Comparison of ENCODE assay signal across 1 cellular context in the genomic region with DNA sequence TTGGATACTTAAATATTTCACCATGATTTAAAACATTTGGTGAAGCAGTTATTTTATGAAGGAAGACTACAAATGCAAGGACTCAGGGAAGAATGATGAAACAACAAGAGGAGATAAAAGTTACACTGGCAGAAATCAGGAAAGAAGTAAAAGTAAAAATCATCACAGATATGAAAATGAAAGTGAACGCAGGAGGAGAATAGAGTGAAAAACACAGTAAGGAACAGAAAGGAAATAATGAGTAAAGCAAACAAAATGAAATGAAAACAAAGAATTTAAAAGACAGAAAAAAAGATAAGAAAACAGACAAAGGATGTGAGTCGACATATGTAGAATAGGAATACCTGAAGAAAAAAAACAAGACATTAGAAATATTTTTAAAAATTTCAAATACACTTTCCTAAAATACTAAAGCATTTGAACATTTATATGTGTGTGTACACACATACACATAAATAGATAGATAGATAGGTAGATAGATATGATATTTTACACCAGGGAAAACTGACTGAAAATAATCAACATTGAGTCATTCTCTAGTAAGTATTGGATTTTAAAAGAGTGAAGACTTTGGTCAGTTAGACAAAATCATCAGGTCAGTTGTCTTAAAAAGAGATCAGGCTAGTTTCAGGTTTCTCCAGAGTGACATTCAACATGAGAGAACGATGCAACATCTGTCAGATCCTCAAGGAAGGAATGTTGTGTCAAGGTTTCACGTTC.
TF ChIP-seq lines count a peak whose summit lies in the region.

No MANE protein-coding gene starts in this region.

TF ChIP-seq in K562, 482 proteins besides CTCF, POLR2A, EP300 and RAD21:
- TF ChIP-seq BDP1 (IDR thresholded peaks at IDR 0.05; ENCODE audit: insufficient read depth, insufficient read length), result no peak
- TF ChIP-seq, protein P1, sequence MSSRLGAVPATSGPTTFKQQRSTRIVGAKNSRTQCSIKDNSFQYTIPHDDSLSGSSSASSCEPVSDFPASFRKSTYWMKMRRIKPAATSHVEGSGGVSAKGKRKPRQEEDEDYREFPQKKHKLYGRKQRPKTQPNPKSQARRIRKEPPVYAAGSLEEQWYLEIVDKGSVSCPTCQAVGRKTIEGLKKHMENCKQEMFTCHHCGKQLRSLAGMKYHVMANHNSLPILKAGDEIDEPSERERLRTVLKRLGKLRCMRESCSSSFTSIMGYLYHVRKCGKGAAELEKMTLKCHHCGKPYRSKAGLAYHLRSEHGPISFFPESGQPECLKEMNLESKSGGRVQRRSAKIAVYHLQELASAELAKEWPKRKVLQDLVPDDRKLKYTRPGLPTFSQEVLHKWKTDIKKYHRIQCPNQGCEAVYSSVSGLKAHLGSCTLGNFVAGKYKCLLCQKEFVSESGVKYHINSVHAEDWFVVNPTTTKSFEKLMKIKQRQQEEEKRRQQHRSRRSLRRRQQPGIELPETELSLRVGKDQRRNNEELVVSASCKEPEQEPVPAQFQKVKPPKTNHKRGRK (tag; IDR thresholded peaks at IDR 0.05), result peak; percentile 49; the same call in 1 of the 2 replicates
